In genomic region chr3:134366221-134366927, GRCh38 we compare ENCODE assay signal across 15 cellular contexts. TPM values are rescaled to one million over a fixed set of nuclear protein-coding genes. Genes with fewer than 3 reads are reported as not detected.
A peak's percentile ranks its signal among the peaks of the same experiment; 100 is the strongest.
DNase-seq lines count a peak whose midpoint lies in the region; ATAC-seq and TF ChIP-seq lines count a peak whose summit lies in the region.
"Had no signal": no experiment of that assay in that cellular context is flagged by ENCODE, and none has a peak within 500 bp of the region (broad histone marks: within the 10 kb centered on the region; RNA-seq: fewer than 3 reads in every experiment).

No MANE protein-coding gene starts in this region.

- TF ChIP-seq CTCF in AG10803 (conservative IDR thresholded peaks at IDR 0.05; ENCODE audit: low read length), result no peak
- TF ChIP-seq CTCF in gastrocnemius medialis (IDR thresholded peaks at IDR 0.05 in 4 of 5, conservative IDR thresholded peaks at IDR 0.05 in 1 of 5), result no peak

- in situ Hi-C loops in gastrocnemius medialis (cut with MboI; ENCODE audit: low sequenced_read_pairs in 4 of 4), result no loop called here

- intact Hi-C loops in right cardiac atrium (cut with DNase I), result no loop called here
- intact Hi-C loops in gastrocnemius medialis (cut with DNase I; ENCODE audit: low total_unique reads), result loop anchor here (10.0 kb wide), 2 partner anchors 792 to 1642 kb away; partner anchors contain the start of genes CDV3 and NPHP3

- H3K9ac ChIP-seq in adipocyte (ENCODE audit: low read length), result peak overlapping the region; percentile 99
- H3K9ac ChIP-seq: BLaER1 treated with 17β-estradiol and CSF1 and Interleukin-3, amounts not matched to agents 10 nM and 100 nM had no signal

- no peak for ATAC-seq in right cardiac atrium
- ATAC-seq in gastrocnemius medialis, result peak in 1 of 2 donors; percentile 4
- ATAC-seq: naive thymus-derived CD8-positive, alpha-beta T cell had no signal

- H3K4me3 ChIP-seq in AG10803 (ENCODE audit: low read length) (no peak overlapping the region), adipocyte (ENCODE audit: low read length) (peak overlapping the region; percentile 15), right cardiac atrium (ENCODE audit: low read length) (no peak overlapping the region), gastrocnemius medialis (no peak overlapping the region)
- H3K4me3 ChIP-seq: BLaER1 treated with 17β-estradiol and CSF1 and Interleukin-3, amounts not matched to agents 10 nM and 100 nM had no signal

- no peaks in the 10 kb centered on the region for H3K9me3 ChIP-seq in adipocyte (ENCODE audit: control insufficient read depth, low read length)
- no peaks in the 10 kb centered on the region for H3K9me3 ChIP-seq in right cardiac atrium (ENCODE audit: control insufficient read depth, low read length)
- no peaks in the 10 kb centered on the region for H3K9me3 ChIP-seq in gastrocnemius medialis
- H3K9me3 ChIP-seq: BLaER1 treated with 17β-estradiol and CSF1 and Interleukin-3, amounts not matched to agents 10 nM and 100 nM had no signal

- no peak for TF ChIP-seq POLR2A in gastrocnemius medialis (IDR thresholded peaks at IDR 0.05)

- DNase-seq in AG10803 (ENCODE audit: low read depth), result peak; percentile 62
- DNase-seq in adipocyte (ENCODE audit: low read depth), result no peak
- peak in 1 of 3 donors; percentile 38 for DNase-seq in right cardiac atrium
- DNase-seq in gastrocnemius medialis, result peak in 1 of 2 donors; percentile 1
- no peak for DNase-seq in stimulated activated CD4-positive, alpha-beta T cell treated with anti-CD3 and anti-CD28 coated beads, Interleukin-12 subunit alpha, Interleukin-12 subunit beta, amount 100 ng/mL, for 4 hours
- DNase-seq in NCI-H748 treated with DMSO at 0.1 percent for 48 hours (lab: John Stamatoyannopoulos, UW), result no peak
- DNase-seq in inferior parietal cortex (ENCODE audit: extremely low spot score), result no peak
- no peak for DNase-seq in hippocampal formation (lab: John Stamatoyannopoulos, UW)
- DNase-seq: activated CD4-positive, alpha-beta T cell treated with anti-CD3 and anti-CD28 coated beads, Interleukin-2, amount 10 ng/mL, durations not matched to agents 24 days and 14 days; activated naive CD4-positive, alpha-beta T cell; effector CD4-positive, alpha-beta T cell; naive thymus-derived CD8-positive, alpha-beta T cell; NCI-H1105 treated with DMSO at 0.1 percent for 48 hours; stimulated activated naive CD4-positive, alpha-beta T cell had no signal

- H3K36me3 ChIP-seq in adipocyte (ENCODE audit: control insufficient read depth, insufficient read depth, low read length, severe bottlenecking) (peaks cover 93% of the 10 kb centered on the region), gastrocnemius medialis (peaks cover 0 to 30% of the 10 kb centered on the region in 2 donors)
- H3K36me3 ChIP-seq: BLaER1 treated with 17β-estradiol and CSF1 and Interleukin-3, amounts not matched to agents 10 nM and 100 nM had no signal

- no peaks in the 10 kb centered on the region for H3K27me3 ChIP-seq in adipocyte (replicated peaks; ENCODE audit: control insufficient read depth, insufficient read depth, low read length)
- no peaks in the 10 kb centered on the region for H3K27me3 ChIP-seq in right cardiac atrium (ENCODE audit: control insufficient read depth, insufficient read depth)
- no peaks in the 10 kb centered on the region for H3K27me3 ChIP-seq in gastrocnemius medialis

- 84% methylated on average over 13 of the region's 13 CpGs for WGBS in right cardiac atrium

- peak overlapping the region; percentile 79 for H3K27ac ChIP-seq in right cardiac atrium (ENCODE audit: low read length)
- H3K27ac ChIP-seq in gastrocnemius medialis, result peak overlapping the region; percentile 23 to 99 (median 97)
- H3K27ac ChIP-seq: BLaER1 treated with 17β-estradiol and CSF1 and Interleukin-3, amounts not matched to agents 10 nM and 100 nM had no signal

- peaks cover 97% of the 10 kb centered on the region for H3K4me1 ChIP-seq in adipocyte (ENCODE audit: control insufficient read depth, insufficient read depth, low read length)
- peaks cover 69% of the 10 kb centered on the region for H3K4me1 ChIP-seq in right cardiac atrium (ENCODE audit: control insufficient read depth, insufficient read depth, low read length)
- H3K4me1 ChIP-seq in gastrocnemius medialis, result peaks cover 86 to 99% of the 10 kb centered on the region in 2 donors

RNA-seq across cellular contexts. Expression of gene AMOTL2, which starts 7.9 kb away (rescaled TPM):
- total RNA-seq in right cardiac atrium (10 to 100 TPM; 44.6 to 57.6 (median 47.6) TPM), gastrocnemius medialis (10 to 100 TPM; 17.9 to 29.9 (median 20.6) TPM)
- polyA plus RNA-seq in right cardiac atrium, result 22.9 TPM
- total RNA-seq: activated CD4-positive, alpha-beta T cell treated with anti-CD3 and anti-CD28 coated beads, Interleukin-2, amount 10 ng/mL, durations not matched to agents 24 days and 14 days; naive thymus-derived CD8-positive, alpha-beta T cell had no signal
- polyA plus RNA-seq: naive thymus-derived CD8-positive, alpha-beta T cell had no signal
